2 cellular contexts compared by ENCODE assay signal in genomic region chr2:174227748-174228147, GRCh38.
TF ChIP-seq lines count a peak whose summit lies in the region.

No MANE protein-coding gene starts in this region.

TF ChIP-seq in HepG2, 621 proteins besides CTCF, POLR2A, EP300 and RAD21:
- TF ChIP-seq ZNF160 (CRISPR knock-in tag; IDR thresholded peaks at IDR 0.05) = no peak
- no peak for TF ChIP-seq NCOA5 (CRISPR knock-in tag; IDR thresholded peaks at IDR 0.05)
- TF ChIP-seq IRF2 (CRISPR knock-in tag; IDR thresholded peaks at IDR 0.05) = no peak
- TF ChIP-seq ERF (CRISPR knock-in tag; IDR thresholded peaks at IDR 0.05) = no peak
- 0 out of 4 replicates have a peak, but pooled peaks have one; percentile 17 for TF ChIP-seq MAFK (conservative IDR thresholded peaks at IDR 0.05 in 1 of 2, IDR thresholded peaks at IDR 0.05 in 1 of 2; ENCODE audit: low read length in 2 of 2)
- no peak for TF ChIP-seq RFX1 (IDR thresholded peaks at IDR 0.05)
TF ChIP-seq in HepG2: peak in this region for 1.

TF ChIP-seq in K562, 482 proteins besides CTCF, POLR2A, EP300 and RAD21 (continues in another document):
- TF ChIP-seq MAFG (tag; conservative IDR thresholded peaks at IDR 0.05) (no peak), MGA (IDR thresholded peaks at IDR 0.05) (no peak), ZNF668 (CRISPR knock-in tag; IDR thresholded peaks at IDR 0.05) (no peak), MECOM (CRISPR knock-in tag; IDR thresholded peaks at IDR 0.05) (no peak), CREBBP (IDR thresholded peaks at IDR 0.05; ENCODE audit: low read depth, low read length) (no peak), C11orf30 (IDR thresholded peaks at IDR 0.05; ENCODE audit: low read depth) (peak; percentile 58), YY1 (IDR thresholded peaks at IDR 0.05; ENCODE audit: borderline replicate concordance in 1 of 3, control insufficient read depth in 1 of 3, extremely low read depth in 1 of 3, insufficient read depth in 3 of 3, insufficient read length in 1 of 3, insufficient replicate concordance in 2 of 3, low read depth in 1 of 3, low read length in 2 of 3) (no peak), ZKSCAN3 (CRISPR knock-in tag; IDR thresholded peaks at IDR 0.05) (no peak), ARID4B (CRISPR knock-in tag; IDR thresholded peaks at IDR 0.05) (no peak), ZNF316 (IDR thresholded peaks at IDR 0.05) (peak; percentile 72), ZBTB33 (CRISPR knock-in tag; IDR thresholded peaks at IDR 0.05) (no peak), CCAR2 (IDR thresholded peaks at IDR 0.05; ENCODE audit: low read depth, low read length) (no peak), CLOCK (CRISPR knock-in tag; IDR thresholded peaks at IDR 0.05; ENCODE audit: borderline replicate concordance) (no peak), PHB2 (IDR thresholded peaks at IDR 0.05; ENCODE audit: low read depth) (no peak), MBD1 (CRISPR knock-in tag; IDR thresholded peaks at IDR 0.05) (no peak), PTTG1 (tag; IDR thresholded peaks at IDR 0.05; ENCODE audit: low read depth) (no peak), CREB3 (tag; conservative IDR thresholded peaks at IDR 0.05; ENCODE audit: low read depth) (no peak), SNAPC5 (CRISPR knock-in tag; IDR thresholded peaks at IDR 0.05) (no peak)
